In the genomic region with DNA sequence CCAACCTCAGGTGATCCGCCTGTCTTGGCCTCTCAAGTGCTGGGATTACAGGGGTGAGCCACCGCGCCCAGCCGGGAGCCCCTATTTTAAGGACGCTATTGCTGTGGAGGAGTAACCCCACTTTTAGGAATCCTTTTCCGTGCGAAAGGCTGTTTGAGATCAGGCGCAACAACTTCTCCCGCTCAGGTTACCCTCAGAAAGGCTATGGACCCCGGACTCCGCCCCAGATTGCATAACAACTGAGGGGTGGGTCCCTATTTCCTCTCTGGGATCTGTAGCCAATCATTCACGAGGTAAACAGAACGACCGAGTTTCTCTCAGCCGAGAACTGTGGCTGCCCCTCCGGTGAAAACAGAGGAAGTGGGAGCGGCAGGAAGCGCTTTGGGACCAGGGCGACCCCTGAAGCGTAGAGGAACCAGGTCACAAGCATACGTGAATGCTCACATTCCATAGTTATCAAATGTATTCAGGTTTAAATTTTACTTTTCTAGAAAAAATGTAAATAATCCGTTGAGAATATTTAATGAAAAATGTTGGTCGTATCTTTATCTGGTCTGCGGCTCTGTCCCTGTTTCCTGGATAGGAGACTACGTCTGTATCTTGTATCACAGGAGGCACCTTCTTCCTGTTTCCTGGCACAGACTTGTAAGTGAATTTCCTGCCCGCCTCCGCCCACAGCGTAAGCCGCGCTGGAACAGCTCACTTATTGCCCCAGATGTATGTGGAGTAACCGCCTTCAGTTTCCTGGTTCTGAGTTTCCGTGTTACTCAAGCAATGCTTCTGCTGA, we compare ENCODE assay signal across 1 cellular context.
A peak's percentile ranks its signal among the peaks of the same experiment; 100 is the strongest.
TF ChIP-seq lines count a peak whose summit lies in the region.

No MANE protein-coding gene starts in this region.

TF ChIP-seq in K562, 482 proteins besides CTCF, POLR2A, EP300 and RAD21 (continued from another document and continues in another):
- TF ChIP-seq, protein P1, sequence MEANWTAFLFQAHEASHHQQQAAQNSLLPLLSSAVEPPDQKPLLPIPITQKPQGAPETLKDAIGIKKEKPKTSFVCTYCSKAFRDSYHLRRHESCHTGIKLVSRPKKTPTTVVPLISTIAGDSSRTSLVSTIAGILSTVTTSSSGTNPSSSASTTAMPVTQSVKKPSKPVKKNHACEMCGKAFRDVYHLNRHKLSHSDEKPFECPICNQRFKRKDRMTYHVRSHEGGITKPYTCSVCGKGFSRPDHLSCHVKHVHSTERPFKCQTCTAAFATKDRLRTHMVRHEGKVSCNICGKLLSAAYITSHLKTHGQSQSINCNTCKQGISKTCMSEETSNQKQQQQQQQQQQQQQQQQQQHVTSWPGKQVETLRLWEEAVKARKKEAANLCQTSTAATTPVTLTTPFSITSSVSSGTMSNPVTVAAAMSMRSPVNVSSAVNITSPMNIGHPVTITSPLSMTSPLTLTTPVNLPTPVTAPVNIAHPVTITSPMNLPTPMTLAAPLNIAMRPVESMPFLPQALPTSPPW (CRISPR knock-in tag; IDR thresholded peaks at IDR 0.05), result no peak; the same call in none of the 2 replicates
- TF ChIP-seq PURB (CRISPR knock-in tag; IDR thresholded peaks at IDR 0.05; ENCODE audit: low read depth) (no peak), PTTG1 (tag; IDR thresholded peaks at IDR 0.05; ENCODE audit: low read depth) (no peak), SETDB1 (IDR thresholded peaks at IDR 0.05; ENCODE audit: low read length) (no peak), NUFIP1 (IDR thresholded peaks at IDR 0.05; ENCODE audit: partially characterized antibody) (no peak), ZNF668 (CRISPR knock-in tag; IDR thresholded peaks at IDR 0.05) (peak; percentile 57; the same call in 1 of the 2 replicates), MBD2 (IDR thresholded peaks at IDR 0.05; ENCODE audit: borderline replicate concordance, low read depth) (peak; percentile 65; the same call in 1 of the 2 replicates), GTF2F1 (IDR thresholded peaks at IDR 0.05; ENCODE audit: low read depth, low read length) (no peak), TAF1 (IDR thresholded peaks at IDR 0.05; ENCODE audit: control insufficient read depth, extremely low read depth, insufficient read depth, low read length, severe bottlenecking) (peak; percentile 93), TGIF2 (CRISPR knock-in tag; IDR thresholded peaks at IDR 0.05) (no peak), POLR2AphosphoS2 (IDR thresholded peaks at IDR 0.05; ENCODE audit: low read length) (peak; percentile 72; the same call in 1 of the 2 replicates), E2F3 (CRISPR knock-in tag; IDR thresholded peaks at IDR 0.05) (no peak), RAD51 (IDR thresholded peaks at IDR 0.05; ENCODE audit: borderline replicate concordance, low read depth) (no peak), CREM (IDR thresholded peaks at IDR 0.05; ENCODE audit: low read depth) (peak; percentile 76), CBFA2T2 (conservative IDR thresholded peaks at IDR 0.05) (peak; percentile 77), ZNF133 (CRISPR knock-in tag; IDR thresholded peaks at IDR 0.05) (no peak), ZNF707 (CRISPR knock-in tag; conservative IDR thresholded peaks at IDR 0.05) (no peak), SREBF2 (CRISPR knock-in tag; IDR thresholded peaks at IDR 0.05) (peak; percentile 88; the same call in 1 of the 2 replicates), ZC3H8 (IDR thresholded peaks at IDR 0.05) (no peak), MED1 (CRISPR knock-in tag; IDR thresholded peaks at IDR 0.05; ENCODE audit: borderline replicate concordance) (no peak), THRAP3 (IDR thresholded peaks at IDR 0.05; ENCODE audit: borderline replicate concordance) (0 out of 2 replicates have a peak, but pooled peaks have one; percentile 51), SP1 (CRISPR knock-in tag; IDR thresholded peaks at IDR 0.05) (peak; percentile 84), NCOA6 (IDR thresholded peaks at IDR 0.05) (no peak), ZNF175 (CRISPR knock-in tag; IDR thresholded peaks at IDR 0.05; ENCODE audit: low read depth) (peak; percentile 80; the same call in 1 of the 2 replicates), CBFB (CRISPR knock-in tag; IDR thresholded peaks at IDR 0.05) (no peak), RFX1 (IDR thresholded peaks at IDR 0.05) (no peak; the same call in 1 of the 2 replicates), HDAC8 (tag; IDR thresholded peaks at IDR 0.05) (no peak), MAZ (CRISPR knock-in tag; conservative IDR thresholded peaks at IDR 0.05 in 1 of 2, IDR thresholded peaks at IDR 0.05 in 1 of 2) (peak in 1 of 2 experiments; percentile 77; a peak in 3 of 4 replicates), NFYB (IDR thresholded peaks at IDR 0.05; ENCODE audit: extremely low read depth, insufficient read length) (peak; percentile 15), HMG20A (CRISPR knock-in tag; conservative IDR thresholded peaks at IDR 0.05) (no peak), ELF1 (tag; IDR thresholded peaks at IDR 0.05) (peak; percentile 94), CHCHD3 (CRISPR knock-in tag; IDR thresholded peaks at IDR 0.05) (no peak), ZNF165 (CRISPR knock-in tag; IDR thresholded peaks at IDR 0.05; ENCODE audit: borderline replicate concordance) (no peak), PTRF (tag; IDR thresholded peaks at IDR 0.05) (no peak), ILF3 (IDR thresholded peaks at IDR 0.05; ENCODE audit: borderline replicate concordance) (no peak), CHD1 (IDR thresholded peaks at IDR 0.05; ENCODE audit: low read length) (no peak), KLF1 (tag; IDR thresholded peaks at IDR 0.05) (peak; percentile 84), BCOR (IDR thresholded peaks at IDR 0.05) (no peak; the same call in 1 of the 2 replicates), JUNB (CRISPR knock-in tag; conservative IDR thresholded peaks at IDR 0.05) (no peak), TBP (optimal IDR thresholded peaks at IDR 0.05; ENCODE audit: low read depth, low read length) (peak; percentile 66), BDP1 (IDR thresholded peaks at IDR 0.05; ENCODE audit: insufficient read depth, insufficient read length) (no peak), KDM1A (IDR thresholded peaks at IDR 0.05) (no peak; a peak in 1 of 4 replicates), PPARD (CRISPR knock-in tag; IDR thresholded peaks at IDR 0.05) (no peak), ZNF324 (CRISPR knock-in tag; IDR thresholded peaks at IDR 0.05) (no peak)
- TF ChIP-seq, protein P2, sequence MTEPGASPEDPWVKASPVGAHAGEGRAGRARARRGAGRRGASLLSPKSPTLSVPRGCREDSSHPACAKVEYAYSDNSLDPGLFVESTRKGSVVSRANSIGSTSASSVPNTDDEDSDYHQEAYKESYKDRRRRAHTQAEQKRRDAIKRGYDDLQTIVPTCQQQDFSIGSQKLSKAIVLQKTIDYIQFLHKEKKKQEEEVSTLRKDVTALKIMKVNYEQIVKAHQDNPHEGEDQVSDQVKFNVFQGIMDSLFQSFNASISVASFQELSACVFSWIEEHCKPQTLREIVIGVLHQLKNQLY (CRISPR knock-in tag; conservative IDR thresholded peaks at IDR 0.05), result no peak; a peak in 1 of 4 replicates
- TF ChIP-seq, protein P3, sequence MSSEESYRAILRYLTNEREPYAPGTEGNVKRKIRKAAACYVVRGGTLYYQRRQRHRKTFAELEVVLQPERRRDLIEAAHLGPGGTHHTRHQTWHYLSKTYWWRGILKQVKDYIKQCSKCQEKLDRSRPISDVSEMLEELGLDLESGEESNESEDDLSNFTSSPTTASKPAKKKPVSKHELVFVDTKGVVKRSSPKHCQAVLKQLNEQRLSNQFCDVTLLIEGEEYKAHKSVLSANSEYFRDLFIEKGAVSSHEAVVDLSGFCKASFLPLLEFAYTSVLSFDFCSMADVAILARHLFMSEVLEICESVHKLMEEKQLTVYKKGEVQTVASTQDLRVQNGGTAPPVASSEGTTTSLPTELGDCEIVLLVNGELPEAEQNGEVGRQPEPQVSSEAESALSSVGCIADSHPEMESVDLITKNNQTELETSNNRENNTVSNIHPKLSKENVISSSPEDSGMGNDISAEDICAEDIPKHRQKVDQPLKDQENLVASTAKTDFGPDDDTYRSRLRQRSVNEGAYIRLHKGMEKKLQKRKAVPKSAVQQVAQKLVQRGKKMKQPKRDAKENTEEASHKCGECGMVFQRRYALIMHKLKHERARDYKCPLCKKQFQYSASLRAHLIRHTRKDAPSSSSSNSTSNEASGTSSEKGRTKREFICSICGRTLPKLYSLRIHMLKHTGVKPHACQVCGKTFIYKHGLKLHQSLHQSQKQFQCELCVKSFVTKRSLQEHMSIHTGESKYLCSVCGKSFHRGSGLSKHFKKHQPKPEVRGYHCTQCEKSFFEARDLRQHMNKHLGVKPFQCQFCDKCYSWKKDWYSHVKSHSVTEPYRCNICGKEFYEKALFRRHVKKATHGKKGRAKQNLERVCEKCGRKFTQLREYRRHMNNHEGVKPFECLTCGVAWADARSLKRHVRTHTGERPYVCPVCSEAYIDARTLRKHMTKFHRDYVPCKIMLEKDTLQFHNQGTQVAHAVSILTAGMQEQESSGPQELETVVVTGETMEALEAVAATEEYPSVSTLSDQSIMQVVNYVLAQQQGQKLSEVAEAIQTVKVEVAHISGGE (CRISPR knock-in tag; IDR thresholded peaks at IDR 0.05), result peak in 1 of 3 experiments; percentile 86; a peak in 2 of 6 replicates
- TF ChIP-seq, protein P4, sequence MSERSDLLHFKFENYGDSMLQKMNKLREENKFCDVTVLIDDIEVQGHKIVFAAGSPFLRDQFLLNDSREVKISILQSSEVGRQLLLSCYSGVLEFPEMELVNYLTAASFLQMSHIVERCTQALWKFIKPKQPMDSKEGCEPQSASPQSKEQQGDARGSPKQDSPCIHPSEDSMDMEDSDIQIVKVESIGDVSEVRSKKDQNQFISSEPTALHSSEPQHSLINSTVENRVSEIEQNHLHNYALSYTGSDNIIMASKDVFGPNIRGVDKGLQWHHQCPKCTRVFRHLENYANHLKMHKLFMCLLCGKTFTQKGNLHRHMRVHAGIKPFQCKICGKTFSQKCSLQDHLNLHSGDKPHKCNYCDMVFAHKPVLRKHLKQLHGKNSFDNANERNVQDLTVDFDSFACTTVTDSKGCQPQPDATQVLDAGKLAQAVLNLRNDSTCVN (CRISPR knock-in tag; IDR thresholded peaks at IDR 0.05), result no peak
- TF ChIP-seq, protein P5, sequence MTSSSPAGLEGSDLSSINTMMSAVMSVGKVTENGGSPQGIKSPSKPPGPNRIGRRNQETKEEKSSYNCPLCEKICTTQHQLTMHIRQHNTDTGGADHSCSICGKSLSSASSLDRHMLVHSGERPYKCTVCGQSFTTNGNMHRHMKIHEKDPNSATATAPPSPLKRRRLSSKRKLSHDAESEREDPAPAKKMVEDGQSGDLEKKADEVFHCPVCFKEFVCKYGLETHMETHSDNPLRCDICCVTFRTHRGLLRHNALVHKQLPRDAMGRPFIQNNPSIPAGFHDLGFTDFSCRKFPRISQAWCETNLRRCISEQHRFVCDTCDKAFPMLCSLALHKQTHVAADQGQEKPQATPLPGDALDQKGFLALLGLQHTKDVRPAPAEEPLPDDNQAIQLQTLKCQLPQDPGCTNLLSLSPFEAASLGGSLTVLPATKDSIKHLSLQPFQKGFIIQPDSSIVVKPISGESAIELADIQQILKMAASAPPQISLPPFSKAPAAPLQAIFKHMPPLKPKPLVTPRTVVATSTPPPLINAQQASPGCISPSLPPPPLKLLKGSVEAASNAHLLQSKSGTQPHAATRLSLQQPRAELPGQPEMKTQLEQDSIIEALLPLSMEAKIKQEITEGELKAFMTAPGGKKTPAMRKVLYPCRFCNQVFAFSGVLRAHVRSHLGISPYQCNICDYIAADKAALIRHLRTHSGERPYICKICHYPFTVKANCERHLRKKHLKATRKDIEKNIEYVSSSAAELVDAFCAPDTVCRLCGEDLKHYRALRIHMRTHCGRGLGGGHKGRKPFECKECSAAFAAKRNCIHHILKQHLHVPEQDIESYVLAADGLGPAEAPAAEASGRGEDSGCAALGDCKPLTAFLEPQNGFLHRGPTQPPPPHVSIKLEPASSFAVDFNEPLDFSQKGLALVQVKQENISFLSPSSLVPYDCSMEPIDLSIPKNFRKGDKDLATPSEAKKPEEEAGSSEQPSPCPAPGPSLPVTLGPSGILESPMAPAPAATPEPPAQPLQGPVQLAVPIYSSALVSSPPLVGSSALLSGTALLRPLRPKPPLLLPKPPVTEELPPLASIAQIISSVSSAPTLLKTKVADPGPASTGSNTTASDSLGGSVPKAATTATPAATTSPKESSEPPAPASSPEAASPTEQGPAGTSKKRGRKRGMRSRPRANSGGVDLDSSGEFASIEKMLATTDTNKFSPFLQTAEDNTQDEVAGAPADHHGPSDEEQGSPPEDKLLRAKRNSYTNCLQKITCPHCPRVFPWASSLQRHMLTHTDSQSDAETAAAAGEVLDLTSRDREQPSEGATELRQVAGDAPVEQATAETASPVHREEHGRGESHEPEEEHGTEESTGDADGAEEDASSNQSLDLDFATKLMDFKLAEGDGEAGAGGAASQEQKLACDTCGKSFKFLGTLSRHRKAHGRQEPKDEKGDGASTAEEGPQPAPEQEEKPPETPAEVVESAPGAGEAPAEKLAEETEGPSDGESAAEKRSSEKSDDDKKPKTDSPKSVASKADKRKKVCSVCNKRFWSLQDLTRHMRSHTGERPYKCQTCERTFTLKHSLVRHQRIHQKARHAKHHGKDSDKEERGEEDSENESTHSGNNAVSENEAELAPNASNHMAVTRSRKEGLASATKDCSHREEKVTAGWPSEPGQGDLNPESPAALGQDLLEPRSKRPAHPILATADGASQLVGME (CRISPR knock-in tag; IDR thresholded peaks at IDR 0.05), result 0 out of 2 replicates have a peak, but pooled peaks have one; percentile 29
- TF ChIP-seq, protein P6, sequence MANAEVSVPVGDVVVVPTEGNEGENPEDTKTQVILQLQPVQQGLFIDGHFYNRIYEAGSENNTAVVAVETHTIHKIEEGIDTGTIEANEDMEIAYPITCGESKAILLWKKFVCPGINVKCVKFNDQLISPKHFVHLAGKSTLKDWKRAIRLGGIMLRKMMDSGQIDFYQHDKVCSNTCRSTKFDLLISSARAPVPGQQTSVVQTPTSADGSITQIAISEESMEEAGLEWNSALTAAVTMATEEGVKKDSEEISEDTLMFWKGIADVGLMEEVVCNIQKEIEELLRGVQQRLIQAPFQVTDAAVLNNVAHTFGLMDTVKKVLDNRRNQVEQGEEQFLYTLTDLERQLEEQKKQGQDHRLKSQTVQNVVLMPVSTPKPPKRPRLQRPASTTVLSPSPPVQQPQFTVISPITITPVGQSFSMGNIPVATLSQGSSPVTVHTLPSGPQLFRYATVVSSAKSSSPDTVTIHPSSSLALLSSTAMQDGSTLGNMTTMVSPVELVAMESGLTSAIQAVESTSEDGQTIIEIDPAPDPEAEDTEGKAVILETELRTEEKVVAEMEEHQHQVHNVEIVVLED (CRISPR knock-in tag; IDR thresholded peaks at IDR 0.05), result no peak
- TF ChIP-seq, protein P7, sequence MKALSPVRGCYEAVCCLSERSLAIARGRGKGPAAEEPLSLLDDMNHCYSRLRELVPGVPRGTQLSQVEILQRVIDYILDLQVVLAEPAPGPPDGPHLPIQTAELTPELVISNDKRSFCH (CRISPR knock-in tag; IDR thresholded peaks at IDR 0.05), result no peak
- TF ChIP-seq, protein P7 (tag; IDR thresholded peaks at IDR 0.05), result 0 out of 2 replicates have a peak, but pooled peaks have one; percentile 14
